9 cellular contexts compared by ENCODE assay signal in genomic region chr3:108472011-108472591, GRCh38. TPM values are rescaled to one million over a fixed set of nuclear protein-coding genes. Genes with fewer than 3 reads are reported as not detected.
DNase-seq lines count a peak whose midpoint lies in the region; ATAC-seq and TF ChIP-seq lines count a peak whose summit lies in the region.
"Had no signal": no experiment of that assay in that cellular context is flagged by ENCODE, and none has a peak within 500 bp of the region (broad histone marks: within the 10 kb centered on the region; RNA-seq: fewer than 3 reads in every experiment).

No MANE protein-coding gene starts in this region.

- DNase-seq in BJ (ENCODE audit: low read depth), result peak; percentile 53
- peak; percentile 49 for DNase-seq in HT-29 (ENCODE audit: low spot score)
- DNase-seq in adrenal gland, result peak; percentile 20 to 64 (median 35)
- peak; percentile 38 to 87 for DNase-seq in lung microvascular endothelial cell (ENCODE audit: low read depth in 2 of 2)
- DNase-seq in stomach, result no peak
- DNase-seq in NCI-H510A treated with DMSO at 0.1 percent for 48 hours (lab: John Stamatoyannopoulos, UW), result no peak
- DNase-seq: naive thymus-derived CD4-positive, alpha-beta T cell had no signal

- TF ChIP-seq CTCF in BJ (IDR thresholded peaks at IDR 0.05; ENCODE audit: insufficient read depth, low read depth, low read length) (no peak), adrenal gland (IDR thresholded peaks at IDR 0.05) (no peak), gastroesophageal sphincter (IDR thresholded peaks at IDR 0.05) (no peak), stomach (IDR thresholded peaks at IDR 0.05) (no peak)

- 45 to 53% (median 48%) methylated on average over 4 to 5 of the region's 5 CpGs for WGBS in adrenal gland, 4 donors
- WGBS in gastroesophageal sphincter (ENCODE audit: low coverage in 1 of 2), 2 donors, result 42 to 86% methylated on average over 2 to 3 of the region's 5 CpGs
- WGBS in stomach, 5 donors, result 52 to 61% (median 57%) methylated on average over 5 of the region's 5 CpGs

- H3K4me3 ChIP-seq in BJ (ENCODE audit: low read depth, low read length) (no peak overlapping the region), adrenal gland (no peak overlapping the region), gastroesophageal sphincter (no peak overlapping the region), stomach (no peak overlapping the region)

- TF ChIP-seq POLR2A in adrenal gland (IDR thresholded peaks at IDR 0.05) (no peak), gastroesophageal sphincter (IDR thresholded peaks at IDR 0.05) (no peak), stomach (IDR thresholded peaks at IDR 0.05) (no peak)

- no peaks in the 10 kb centered on the region for H3K27me3 ChIP-seq in BJ (ENCODE audit: control insufficient read depth, insufficient read depth, low read length)
- H3K27me3 ChIP-seq in adrenal gland, result no peaks in the 10 kb centered on the region
- no peaks in the 10 kb centered on the region for H3K27me3 ChIP-seq in gastroesophageal sphincter
- no peaks in the 10 kb centered on the region for H3K27me3 ChIP-seq in stomach

- H3K4me1 ChIP-seq in adrenal gland (replicated peaks in 1 of 2), result peaks cover 0 to 10% of the 10 kb centered on the region in 2 donors
- H3K4me1 ChIP-seq in gastroesophageal sphincter, result no peaks in the 10 kb centered on the region
- no peaks in the 10 kb centered on the region for H3K4me1 ChIP-seq in stomach

- TF ChIP-seq EP300 in gastroesophageal sphincter (IDR thresholded peaks at IDR 0.05) (no peak), stomach (IDR thresholded peaks at IDR 0.05) (no peak)

- CTCF ChIA-PET in BJ (lab: Yijun Ruan, JAX), result interaction anchor here (0.6 to 1.2 kb wide), 3 partner anchors 80 to 1237 kb away, joined by 3 to 4 read pairs (median 4); no protein-coding TSS in a partner anchor

- H3K36me3 ChIP-seq in BJ (ENCODE audit: control insufficient read depth, insufficient read depth, low read length) (no peaks in the 10 kb centered on the region), adrenal gland (replicated peaks in 1 of 2) (no peaks in the 10 kb centered on the region), gastroesophageal sphincter (no peaks in the 10 kb centered on the region), stomach (no peaks in the 10 kb centered on the region)

- H3K9me3 ChIP-seq in adrenal gland (replicated peaks in 1 of 3) (no peaks in the 10 kb centered on the region), gastroesophageal sphincter (no peaks in the 10 kb centered on the region), stomach (no peaks in the 10 kb centered on the region)

- POLR2A ChIA-PET in BJ (lab: Charles Lee), result no interaction called here

- peak overlapping the region in 1 of 5 donors; percentile 7 for H3K27ac ChIP-seq in adrenal gland
- H3K27ac ChIP-seq in gastroesophageal sphincter, result no peak overlapping the region
- H3K27ac ChIP-seq in stomach, result no peak overlapping the region

- ATAC-seq in GM19463 (IDR thresholded peaks at IDR 0.05; ENCODE audit: unreplicated experiment) (no peak), gastroesophageal sphincter (no peak)
- ATAC-seq: naive thymus-derived CD4-positive, alpha-beta T cell had no signal

- intact Hi-C loops in adrenal gland (cut with DNase I), result loop anchor here in 1 of 2 donors (10.0 kb wide), 1 partner anchor 317 kb away; no protein-coding TSS in a partner anchor
- intact Hi-C loops in stomach (cut with DNase I; ENCODE audit: low total_unique reads), result no loop called here

RNA-seq across cellular contexts. Expression of gene MYH15, which starts 38.3 kb away (rescaled TPM):
- 0.02 TPM in 2 replicates for polyA plus RNA-seq in BJ (2011; rRNA removed)
- polyA minus RNA-seq in BJ (2011; rRNA and poly(A)+ RNA removed), result 0.05 TPM in 1 of 2 replicates, not detected in the other
- total RNA-seq in HT-29 (2014; rRNA removed; shearing (Covaris generic)), result 0.31 TPM in 1 of 2 replicates, not detected in the other
- under 1 TPM in 6 of 8 donors, not detected in 2; 0.07 to 0.24 (median 0.17) TPM for total RNA-seq in adrenal gland
- 1 to 10 TPM in 1 of 3 donors, under 1 TPM in 2; 0.13 to 1.0 (median 0.49) TPM for polyA plus RNA-seq in adrenal gland
- total RNA-seq in lung microvascular endothelial cell, result under 0.01 TPM in 2 replicates
- total RNA-seq in gastroesophageal sphincter, result under 1 TPM in 1 of 4 donors, not detected in 3; 0.13 TPM
- under 1 TPM in 1 of 5 donors, not detected in 4; 0.37 TPM for total RNA-seq in stomach
- under 1 TPM; 0.05 to 0.15 (median 0.06) TPM for polyA plus RNA-seq in stomach
- polyA plus RNA-seq: naive thymus-derived CD4-positive, alpha-beta T cell had no signal

Comparison
In these comparisons a context has a peak if more than half of its experiments do, and no peak if none do; other contexts are left out.
1. DNase-seq: peak in BJ (single experiment), HT-29 (single experiment), adrenal gland (7 of 7) and lung microvascular endothelial cell (2 of 2); none in stomach (single experiment) and NCI-H510A treated with DMSO at 0.1 percent for 48 hours (single experiment).